ENCODE assay signal across 22 cellular contexts in genomic region chrX:50327235-50327634, GRCh38.
A peak's percentile ranks its signal among the peaks of the same experiment; 100 is the strongest.
DNase-seq lines count a peak whose midpoint lies in the region; TF ChIP-seq lines count a peak whose summit lies in the region.
"Had no signal": no experiment of that assay in that cellular context is flagged by ENCODE, and none has a peak within 500 bp of the region (broad histone marks: within the 10 kb centered on the region; RNA-seq: fewer than 3 reads in every experiment).

No MANE protein-coding gene starts in this region.

- DNase-seq in DMS53 (lab: John Stamatoyannopoulos, UW) (peak; percentile 95), DMS79 (lab: John Stamatoyannopoulos, UW) (peak; percentile 9), NCI-H2029 treated with DMSO at 0.1 percent for 48 hours (lab: John Stamatoyannopoulos, UW) (peak; percentile 33), left kidney (ENCODE audit: low read depth, low spot score) (peak; percentile 5), HEK293T (ENCODE audit: extremely low spot score) (no peak), NCI-H1694 (lab: John Stamatoyannopoulos, UW) (no peak)
- DNase-seq in activated CD8-positive, alpha-beta memory T cell treated with anti-CD3 and anti-CD28 coated beads, Interleukin-2, amount 50 U/mL, for 48 hours, result no peak
- DNase-seq: ACHN; CD4-positive, alpha-beta memory T cell; EL; GF-D8; H9; KBM-7; MM.1S; NCI-H1048; NCI-H1930; NCI-H2171 treated with DMSO at 0.1 percent for 48 hours; NCI-H526 treated with DMSO at 0.1 percent for 48 hours; NK-92 treated with Interleukin-12 subunit alpha and Interleukin-12 subunit beta, amount 100 ng/mL, for 24 hours; SHP77 treated with DMSO at 0.1 percent for 48 hours; SW 1271; T-helper 17 cell had no signal

- POLR2A ChIA-PET in HEK293T (lab: Yijun Ruan, JAX), result no interaction called here

- CTCF ChIA-PET in HEK293T (lab: Yijun Ruan, JAX), result no interaction called here

TF ChIP-seq in HEK293T, 16 proteins besides CTCF, POLR2A, EP300 and RAD21:
- TF ChIP-seq L3MBTL2 (conservative IDR thresholded peaks at IDR 0.05) (no peak), CTBP1 (IDR thresholded peaks at IDR 0.05; ENCODE audit: borderline replicate concordance) (no peak)

Comparison
In these comparisons a context has a peak if more than half of its experiments do, and no peak if none do; other contexts are left out.
1. DNase-seq: peak in DMS53 (single experiment), DMS79 (single experiment), NCI-H2029 treated with DMSO at 0.1 percent for 48 hours (single experiment) and left kidney (single experiment); none in HEK293T (single experiment), activated CD8-positive, alpha-beta memory T cell treated with anti-CD3 and anti-CD28 coated beads, Interleukin-2, amount 50 U/mL, for 48 hours (single experiment) and NCI-H1694 (single experiment).